ENCODE assay signal across 17 cellular contexts in the genomic region with DNA sequence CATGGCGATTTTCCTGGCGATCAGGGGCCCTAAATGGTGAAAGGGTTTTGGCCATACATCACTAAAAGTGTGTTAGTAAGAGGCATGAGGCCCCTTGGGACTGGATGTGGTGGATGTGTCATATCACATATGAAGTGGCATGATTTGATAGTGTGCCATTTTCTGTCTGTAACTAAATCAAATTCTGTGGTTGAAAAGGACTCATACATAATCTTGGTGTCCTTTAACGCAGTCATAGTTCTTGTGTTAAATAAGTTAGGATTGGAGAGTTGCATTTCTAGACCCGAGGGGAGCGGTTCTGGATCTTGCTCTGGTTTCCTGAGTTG.
DNase-seq lines count a peak whose midpoint lies in the region; ATAC-seq and TF ChIP-seq lines count a peak whose summit lies in the region.
"Had no signal": no experiment of that assay in that cellular context is flagged by ENCODE, and none has a peak within 500 bp of the region (broad histone marks: within the 10 kb centered on the region; RNA-seq: fewer than 3 reads in every experiment).

No MANE protein-coding gene starts in this region.

- H4K20me1 ChIP-seq in Karpas-422 (ENCODE audit: insufficient read depth, low read depth, low read length): no peaks in the 10 kb centered on the region

- H3K4me2 ChIP-seq in Karpas-422 (ENCODE audit: low read depth, low read length, poor library complexity, severe bottlenecking): peak overlapping the region; percentile 39
- H3K4me2 ChIP-seq: PC-9 had no signal

- no peaks in the 10 kb centered on the region for H3K9me3 Mint-ChIP-seq in activated CD4-positive, alpha-beta T cell treated with anti-CD3 and anti-CD28 coated beads for 36 hours (ENCODE audit: low read depth)
- no peaks in the 10 kb centered on the region for H3K9me3 Mint-ChIP-seq in progenitor cell of endocrine pancreas (ENCODE audit: low read depth)
- peaks cover 0 to 5% (median 0%) of the 10 kb centered on the region in 5 donors for H3K9me3 Mint-ChIP-seq in CD8-positive, alpha-beta memory T cell
- H3K9me3 Mint-ChIP-seq: nephron progenitor cell had no signal

- H3K4me3 ChIP-seq in Karpas-422 (ENCODE audit: low read length) (no peak overlapping the region), vagina (no peak overlapping the region), prostate gland (no peak overlapping the region)
- H3K4me3 ChIP-seq in CD8-positive, alpha-beta memory T cell (ENCODE audit: low read length): no peak overlapping the region
- H3K4me3 ChIP-seq: esophagus squamous epithelium, PC-9 had no signal

- H3K27me3 ChIP-seq in Karpas-422 (ENCODE audit: low read length) (no peaks in the 10 kb centered on the region), vagina (no peaks in the 10 kb centered on the region), prostate gland (replicated peaks; ENCODE audit: insufficient read depth) (no peaks in the 10 kb centered on the region)
- H3K27me3 ChIP-seq in CD8-positive, alpha-beta memory T cell (ENCODE audit: insufficient read depth, low read length, poor library complexity, severe bottlenecking): no peaks in the 10 kb centered on the region
- H3K27me3 ChIP-seq: esophagus squamous epithelium had no signal

- H3K9ac ChIP-seq in Karpas-422 (ENCODE audit: low read length): peak overlapping the region; percentile 45

- peak overlapping the region; percentile 99 for H3K27ac ChIP-seq in Karpas-422 (ENCODE audit: low read length)
- no peak overlapping the region for H3K27ac ChIP-seq in vagina
- no peak overlapping the region for H3K27ac ChIP-seq in prostate gland
- H3K27ac ChIP-seq in CD8-positive, alpha-beta memory T cell (ENCODE audit: low read depth, low read length): no peak overlapping the region
- H3K27ac ChIP-seq: esophagus squamous epithelium, PC-9 had no signal

- DNase-seq in activated CD4-positive, alpha-beta T cell treated with anti-CD3 and anti-CD28 coated beads for 36 hours: peak; percentile 28
- no peak for DNase-seq in activated CD4-positive, alpha-beta T cell treated with anti-CD3 and anti-CD28 coated beads for 4 hours
- DNase-seq in Karpas-422 (no peak), progenitor cell of endocrine pancreas (ENCODE audit: low spot score, unreplicated experiment) (no peak), vagina (ENCODE audit: extremely low spot score in 2 of 2) (no peak), prostate gland (ENCODE audit: low spot score) (no peak)
- no peak for DNase-seq in CD8-positive, alpha-beta memory T cell
- DNase-seq: activated naive CD4-positive, alpha-beta T cell treated with anti-CD3 and anti-CD28 coated beads, Interleukin-2, amount 50 U/mL, for 16 hours; CD4-positive, CD25-positive, alpha-beta regulatory T cell; DMS79 treated with DMSO at 0.1 percent for 48 hours; esophagus squamous epithelium; mesendoderm; NCI-H1694 treated with DMSO at 0.1 percent for 48 hours; NCI-H524; nephron progenitor cell; PC-9 had no signal

- H3K27ac Mint-ChIP-seq in activated CD4-positive, alpha-beta T cell treated with anti-CD3 and anti-CD28 coated beads for 36 hours: no peak overlapping the region
- H3K27ac Mint-ChIP-seq in progenitor cell of endocrine pancreas: peak overlapping the region; percentile 15
- no peak overlapping the region for H3K27ac Mint-ChIP-seq in CD8-positive, alpha-beta memory T cell
- H3K27ac Mint-ChIP-seq: CD4-positive, CD25-positive, alpha-beta regulatory T cell; nephron progenitor cell had no signal

- H3K4me1 Mint-ChIP-seq in activated CD4-positive, alpha-beta T cell treated with anti-CD3 and anti-CD28 coated beads for 36 hours: peaks cover 8% of the 10 kb centered on the region
- H3K4me1 Mint-ChIP-seq in progenitor cell of endocrine pancreas (ENCODE audit: low read depth): no peaks in the 10 kb centered on the region
- H3K4me1 Mint-ChIP-seq in CD8-positive, alpha-beta memory T cell: no peaks in the 10 kb centered on the region

- no peaks in the 10 kb centered on the region for H3K79me2 ChIP-seq in Karpas-422 (ENCODE audit: low read length)

- H3K36me3 ChIP-seq in Karpas-422 (ENCODE audit: insufficient read depth, low read length) (no peaks in the 10 kb centered on the region), vagina (no peaks in the 10 kb centered on the region), prostate gland (no peaks in the 10 kb centered on the region)
- H3K36me3 ChIP-seq in CD8-positive, alpha-beta memory T cell (ENCODE audit: insufficient read depth, low read length): no peaks in the 10 kb centered on the region
- H3K36me3 ChIP-seq: esophagus squamous epithelium had no signal

- H3K9me3 ChIP-seq in Karpas-422 (ENCODE audit: low read length) (no peaks in the 10 kb centered on the region), vagina (no peaks in the 10 kb centered on the region), prostate gland (no peaks in the 10 kb centered on the region)
- no peaks in the 10 kb centered on the region for H3K9me3 ChIP-seq in CD8-positive, alpha-beta memory T cell (ENCODE audit: low read length)
- H3K9me3 ChIP-seq: esophagus squamous epithelium had no signal

- intact Hi-C loops in activated CD4-positive, alpha-beta T cell treated with anti-CD3 and anti-CD28 coated beads for 36 hours (cut with DNase I, micrococcal nuclease): no loop called here
- intact Hi-C loops in vagina (cut with DNase I): no loop called here
- intact Hi-C loops in prostate gland (cut with DNase I): no loop called here

- H3K9me2 ChIP-seq in Karpas-422 (replicated peaks; ENCODE audit: insufficient read depth, low read length): no peaks in the 10 kb centered on the region

- H3K4me3 Mint-ChIP-seq in activated CD4-positive, alpha-beta T cell treated with anti-CD3 and anti-CD28 coated beads for 36 hours: no peak overlapping the region
- no peak overlapping the region for H3K4me3 Mint-ChIP-seq in progenitor cell of endocrine pancreas (ENCODE audit: low read depth)
- H3K4me3 Mint-ChIP-seq in CD8-positive, alpha-beta memory T cell: no peak overlapping the region
- H3K4me3 Mint-ChIP-seq: CD4-positive, CD25-positive, alpha-beta regulatory T cell; nephron progenitor cell had no signal

- no peak for TF ChIP-seq CTCF in progenitor cell of endocrine pancreas (IDR thresholded peaks at IDR 0.05; ENCODE audit: unreplicated experiment)
- TF ChIP-seq CTCF in vagina (IDR thresholded peaks at IDR 0.05): no peak
- TF ChIP-seq CTCF in prostate gland (IDR thresholded peaks at IDR 0.05): no peak

- no peaks in the 10 kb centered on the region for H3K36me3 Mint-ChIP-seq in activated CD4-positive, alpha-beta T cell treated with anti-CD3 and anti-CD28 coated beads for 36 hours (ENCODE audit: low read depth)
- no peaks in the 10 kb centered on the region for H3K36me3 Mint-ChIP-seq in progenitor cell of endocrine pancreas (ENCODE audit: insufficient read depth)
- H3K36me3 Mint-ChIP-seq in CD8-positive, alpha-beta memory T cell: no peaks in the 10 kb centered on the region
- H3K36me3 Mint-ChIP-seq: CD4-positive, CD25-positive, alpha-beta regulatory T cell had no signal

- POLR2A ChIA-PET in activated CD4-positive, alpha-beta T cell treated with anti-CD3 and anti-CD28 coated beads for 36 hours (lab: Charles Lee): no interaction called here
- POLR2A ChIA-PET in CD8-positive, alpha-beta memory T cell (lab: Charles Lee): no interaction called here

- ATAC-seq in activated CD4-positive, alpha-beta T cell treated with anti-CD3 and anti-CD28 coated beads for 36 hours: peak; percentile 81
- ATAC-seq in GM19467 (IDR thresholded peaks at IDR 0.05; ENCODE audit: unreplicated experiment): peak; percentile 58

- no peaks in the 10 kb centered on the region for H3K27me3 Mint-ChIP-seq in activated CD4-positive, alpha-beta T cell treated with anti-CD3 and anti-CD28 coated beads for 36 hours
- H3K27me3 Mint-ChIP-seq in progenitor cell of endocrine pancreas: no peaks in the 10 kb centered on the region
- peaks cover 0 to 1% of the 10 kb centered on the region in 2 donors for H3K27me3 Mint-ChIP-seq in CD8-positive, alpha-beta memory T cell
- H3K27me3 Mint-ChIP-seq: CD4-positive, CD25-positive, alpha-beta regulatory T cell had no signal

- CTCF ChIA-PET in activated CD4-positive, alpha-beta T cell treated with anti-CD3 and anti-CD28 coated beads for 36 hours (lab: Charles Lee): interaction anchor here (1.9 kb wide), 1 partner anchor 10 kb away, joined by 8 read pairs; no protein-coding TSS in a partner anchor
- CTCF ChIA-PET in CD8-positive, alpha-beta memory T cell (lab: Charles Lee): no interaction called here

- WGBS in prostate gland: 95% methylated on average over 5 of the region's 5 CpGs

- no peak overlapping the region for H2AFZ ChIP-seq in Karpas-422 (ENCODE audit: low read length)
- H2AFZ ChIP-seq: PC-9 had no signal

- peaks cover 85% of the 10 kb centered on the region for H3K4me1 ChIP-seq in Karpas-422 (ENCODE audit: low read length)
- no peaks in the 10 kb centered on the region for H3K4me1 ChIP-seq in vagina
- H3K4me1 ChIP-seq in prostate gland (replicated peaks): no peaks in the 10 kb centered on the region
- H3K4me1 ChIP-seq in CD8-positive, alpha-beta memory T cell (ENCODE audit: insufficient read depth, low read length): no peaks in the 10 kb centered on the region
- H3K4me1 ChIP-seq: esophagus squamous epithelium had no signal

- TF ChIP-seq POLR2A in vagina (IDR thresholded peaks at IDR 0.05) (no peak), prostate gland (IDR thresholded peaks at IDR 0.05) (no peak)
